Comparison of ENCODE assay signal across 8 cellular contexts in the genomic region with DNA sequence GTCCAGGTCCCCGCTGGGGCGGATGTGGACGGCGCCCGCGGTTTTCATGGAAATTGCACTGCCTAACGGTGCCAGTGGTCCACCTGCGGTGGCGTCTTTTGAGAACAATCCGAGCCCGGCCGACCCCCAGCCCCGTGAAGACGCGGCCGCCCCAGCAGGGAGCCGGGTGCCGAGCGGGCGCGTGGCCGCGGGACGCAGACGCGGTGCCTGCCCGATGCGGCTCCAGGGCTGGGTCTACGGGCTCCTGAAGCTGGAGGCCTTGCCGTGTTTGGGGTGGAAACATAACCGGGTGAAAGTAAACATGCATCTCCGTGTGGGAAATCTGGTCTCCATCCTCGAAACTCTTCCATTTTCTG.
DNase-seq lines count a peak whose midpoint lies in the region; ATAC-seq and FAIRE-seq lines count a peak whose summit lies in the region.

No MANE protein-coding gene starts in this region.

- peaks cover 28% of the 10 kb centered on the region for H3K4me1 Mint-ChIP-seq in stimulated activated memory B cell treated with anti-CD40 and anti-IgM and Interleukin-4, amounts not matched to agents 10 μg/mL and 1 μg/mL and 100 μg/mL, for 72 hours

- H3K4me1 ChIP-seq in iPS-15b (ENCODE audit: control insufficient read depth, insufficient read depth, low read length): peaks cover 30% of the 10 kb centered on the region

- H3K27me3 ChIP-seq in iPS-15b (ENCODE audit: control insufficient read depth, insufficient read depth, low read length): no peaks in the 10 kb centered on the region

- no peaks in the 10 kb centered on the region for H3K36me3 Mint-ChIP-seq in stimulated activated memory B cell treated with anti-CD40 and anti-IgM and Interleukin-4, amounts not matched to agents 10 μg/mL and 1 μg/mL and 100 μg/mL, for 72 hours

- H3K9me3 ChIP-seq in iPS-15b (ENCODE audit: control insufficient read depth, insufficient read depth, low read length): no peaks in the 10 kb centered on the region

- peak; percentile 68 for DNase-seq in COLO668 (lab: John Stamatoyannopoulos, UW; ENCODE audit: unreplicated experiment)
- peak; percentile 44 for DNase-seq in HTR-8/SVneo (ENCODE audit: insufficient read length, low spot score)
- DNase-seq in amniotic stem cell (lab: John Stamatoyannopoulos, UW): peak; percentile 17
- no peak for DNase-seq in NOMO-1 treated with DMSO at 0.1 percent for 48 hours (lab: John Stamatoyannopoulos, UW; ENCODE audit: unreplicated experiment)
- no peak for DNase-seq in NCI-H1436 (lab: John Stamatoyannopoulos, UW)

- H3K9me3 Mint-ChIP-seq in stimulated activated memory B cell treated with anti-CD40 and anti-IgM and Interleukin-4, amounts not matched to agents 10 μg/mL and 1 μg/mL and 100 μg/mL, for 72 hours: peaks cover 3% of the 10 kb centered on the region

- peak; percentile 25 for ATAC-seq in GM19463 (IDR thresholded peaks at IDR 0.05; ENCODE audit: unreplicated experiment)
- peak; percentile 72 for ATAC-seq in stimulated activated memory B cell treated with anti-CD40 and anti-IgM and Interleukin-4, amounts not matched to agents 10 μg/mL and 1 μg/mL and 100 μg/mL, for 72 hours

- no peak for FAIRE-seq in HTR-8/SVneo (lab: Jason Lieb, UNC)

- H3K4me3 ChIP-seq in iPS-15b (ENCODE audit: low read depth, low read length): peak overlapping the region; percentile 81

- H3K36me3 ChIP-seq in iPS-15b (ENCODE audit: control insufficient read depth, insufficient read depth, low read length): no peaks in the 10 kb centered on the region

- peak overlapping the region; percentile 90 for H3K4me3 Mint-ChIP-seq in stimulated activated memory B cell treated with anti-CD40 and anti-IgM and Interleukin-4, amounts not matched to agents 10 μg/mL and 1 μg/mL and 100 μg/mL, for 72 hours

- peak overlapping the region; percentile 89 for H3K27ac Mint-ChIP-seq in stimulated activated memory B cell treated with anti-CD40 and anti-IgM and Interleukin-4, amounts not matched to agents 10 μg/mL and 1 μg/mL and 100 μg/mL, for 72 hours

- H3K27me3 Mint-ChIP-seq in stimulated activated memory B cell treated with anti-CD40 and anti-IgM and Interleukin-4, amounts not matched to agents 10 μg/mL and 1 μg/mL and 100 μg/mL, for 72 hours: no peaks in the 10 kb centered on the region

- peak overlapping the region; percentile 61 for H3K9ac ChIP-seq in iPS-15b (ENCODE audit: low read depth, low read length)

Comparison
In these comparisons a context has a peak if more than half of its experiments do, and no peak if none do; other contexts are left out.
1. DNase-seq: peak in COLO668 (single experiment), HTR-8/SVneo (single experiment) and amniotic stem cell (single experiment); none in NOMO-1 treated with DMSO at 0.1 percent for 48 hours (single experiment) and NCI-H1436 (single experiment).